In genomic region chr22:25900880-25901279, GRCh38 we compare ENCODE assay signal across 18 cellular contexts.
DNase-seq lines count a peak whose midpoint lies in the region; ATAC-seq, FAIRE-seq and TF ChIP-seq lines count a peak whose summit lies in the region.
"Had no signal": no experiment of that assay in that cellular context is flagged by ENCODE, and none has a peak within 500 bp of the region (broad histone marks: within the 10 kb centered on the region; RNA-seq: fewer than 3 reads in every experiment).

No MANE protein-coding gene starts in this region.

- ATAC-seq in HG03521 (IDR thresholded peaks at IDR 0.05; ENCODE audit: unreplicated experiment) (no peak), GM21529 (IDR thresholded peaks at IDR 0.05; ENCODE audit: unreplicated experiment) (no peak)
- ATAC-seq: esophagus mucosa had no signal

- no peaks in the 10 kb centered on the region for H3K9me3 Mint-ChIP-seq in neural crest cell
- H3K9me3 Mint-ChIP-seq: dendritic cell treated with granulocyte-macrophage colony-stimulating factor and Interleukin-4, amounts not matched to agents 40 ng/mL and 50 ng/mL, for 4 days had no signal

- H4K5ac ChIP-seq in H1 (ENCODE audit: insufficient read length, low read depth, low read length) = no peak overlapping the region

- POLR2A ChIA-PET in H1 (lab: Charles Lee; ENCODE audit: partially characterized antibody) = interaction anchor here (0.7 kb wide), 1 partner anchor 14 kb away, joined by 3 read pairs; no protein-coding TSS in a partner anchor

- H3K4me2 ChIP-seq in H1 (ENCODE audit: insufficient read depth in 1 of 2, low read depth in 2 of 2, low read length in 2 of 2) = no peak overlapping the region
- H3K4me2 ChIP-seq: hepatocyte had no signal

- no peak overlapping the region for H3K14ac ChIP-seq in H1 (ENCODE audit: insufficient read length)

- no peak overlapping the region for H3K27ac ChIP-seq in H1 (ENCODE audit: low read depth, low read length)
- H3K27ac ChIP-seq: hepatocyte, thoracic aorta had no signal

- no peaks in the 10 kb centered on the region for H3K79me1 ChIP-seq in H1 (ENCODE audit: low read depth, low read length)

- H2BK12ac ChIP-seq in H1 (ENCODE audit: low read depth, low read length) = no peak overlapping the region

- H3K4me3 ChIP-seq in H1 (ENCODE audit: extremely low read depth in 1 of 4, insufficient read depth in 2 of 4, low read depth in 3 of 4, low read length in 4 of 4) = no peak overlapping the region
- H3K4me3 ChIP-seq: hepatocyte, thoracic aorta had no signal

- CTCF ChIA-PET in H1 (lab: Charles Lee; ENCODE audit: partially characterized antibody) = interaction anchor here (0.6 to 1.3 kb wide), 9 partner anchors 9 to 271 kb away, joined by 3 to 5 read pairs (median 3); no protein-coding TSS in a partner anchor

- no peak overlapping the region for H3K4ac ChIP-seq in H1 (replicated peaks; ENCODE audit: insufficient read length, low read depth, low read length)

- no peaks in the 10 kb centered on the region for H3K27me3 ChIP-seq in H1 (replicated peaks in 1 of 4; ENCODE audit: control insufficient read depth in 3 of 4, extremely low read depth in 1 of 4, insufficient read depth in 3 of 4, low read length in 3 of 4)

- no peak for TF ChIP-seq EP300 in H1 (IDR thresholded peaks at IDR 0.05; ENCODE audit: borderline replicate concordance in 1 of 2, low read depth in 2 of 2, low read length in 2 of 2)

- H3K36me3 ChIP-seq in H1 (ENCODE audit: control insufficient read depth in 2 of 4, insufficient read depth in 4 of 4, low read length in 3 of 4) = no peaks in the 10 kb centered on the region

- in situ Hi-C loops in G401 (cut with HindIII; ENCODE audit: low sequenced_read_pairs) = loop anchor here (25.0 kb wide), 1 partner anchor 436 kb away; no protein-coding TSS in a partner anchor

- no peaks in the 10 kb centered on the region for H4K20me1 ChIP-seq in H1 (replicated peaks in 1 of 2; ENCODE audit: control insufficient read depth in 1 of 2, insufficient read depth in 2 of 2, low read length in 2 of 2)

- no peak for TF ChIP-seq POLR2A in H1 (IDR thresholded peaks at IDR 0.05; ENCODE audit: control extremely low read depth in 1 of 2, low read depth in 2 of 2, low read length in 2 of 2)

- H3K23me2 ChIP-seq in H1 (ENCODE audit: low read depth, low read length) = no peaks in the 10 kb centered on the region

- no peak for TF ChIP-seq RAD21 in H1 (IDR thresholded peaks at IDR 0.05 in 1 of 2, conservative IDR thresholded peaks at IDR 0.05 in 1 of 2; ENCODE audit: low read depth in 2 of 2, low read length in 2 of 2)

- H3K36me3 Mint-ChIP-seq in neural crest cell (ENCODE audit: low read depth) = no peaks in the 10 kb centered on the region

- DNase-seq in G401 (ENCODE audit: low spot score) (peak; percentile 47), LHCN-M2 (ENCODE audit: low read depth) (peak; percentile 27), H1 (ENCODE audit: low read depth in 1 of 2, low spot score in 2 of 2) (no peak), neural crest cell (ENCODE audit: low read depth, low spot score) (no peak), NK-92 (lab: John Stamatoyannopoulos, UW; ENCODE audit: unreplicated experiment) (no peak)
- no peak for DNase-seq in activated effector memory CD4-positive, alpha-beta T cell treated with anti-CD3 and anti-CD28 coated beads, Interleukin-2, amount 50 U/mL, for 16 hours
- DNase-seq: activated CD4-positive, alpha-beta T cell treated with anti-CD3 and anti-CD28 coated beads for 1 hour; activated naive CD4-positive, alpha-beta T cell; DMS53; KBM-7; NCI-H1436 treated with DMSO at 0.1 percent for 48 hours had no signal

- peak overlapping the region; percentile 20 for H3K27ac Mint-ChIP-seq in neural crest cell (ENCODE audit: unreplicated experiment)
- H3K27ac Mint-ChIP-seq: B cell; dendritic cell treated with granulocyte-macrophage colony-stimulating factor and Interleukin-4, amounts not matched to agents 40 ng/mL and 50 ng/mL, for 4 days had no signal

- H2BK15ac ChIP-seq in H1 (ENCODE audit: low read length) = no peak overlapping the region

- no peak overlapping the region for H3K18ac ChIP-seq in H1 (ENCODE audit: extremely low read depth, low read length)

- H3K79me2 ChIP-seq in H1 (ENCODE audit: control insufficient read depth in 1 of 2, insufficient read depth in 2 of 2, low read length in 2 of 2) = no peaks in the 10 kb centered on the region
- H3K79me2 ChIP-seq: hepatocyte had no signal

- H2AK5ac ChIP-seq in H1 (ENCODE audit: low read depth, low read length) = no peak overlapping the region

- H2BK20ac ChIP-seq in H1 (ENCODE audit: low read length) = no peak overlapping the region

- WGBS in H1 (ENCODE audit: extremely low coverage in 1 of 2, insufficient coverage in 1 of 2, insufficient read length in 1 of 2, insufficient replicate concordance in 2 of 2, low coverage in 1 of 2, low lambda C conversion rate in 2 of 2, missing lambda C conversion rate in 1 of 2), 2 experiments = 94% methylated on average over 4 of the region's 4 CpGs; no CpG with 5 or more reads in 1 of the 2 experiments

- H3K23ac ChIP-seq in H1 (ENCODE audit: insufficient read length) = no peak overlapping the region

- no peaks in the 10 kb centered on the region for H3K9me3 ChIP-seq in H1 (ENCODE audit: insufficient read depth in 2 of 2, low read depth in 1 of 2, low read length in 1 of 2)
- H3K9me3 ChIP-seq: thoracic aorta had no signal

- no peak overlapping the region for H2AFZ ChIP-seq in H1 (ENCODE audit: low read length)
- H2AFZ ChIP-seq: hepatocyte had no signal

- no peak overlapping the region for H3K4me3 Mint-ChIP-seq in neural crest cell
- H3K4me3 Mint-ChIP-seq: B cell; dendritic cell treated with granulocyte-macrophage colony-stimulating factor and Interleukin-4, amounts not matched to agents 40 ng/mL and 50 ng/mL, for 4 days had no signal

- no peak overlapping the region for H2BK120ac ChIP-seq in H1 (replicated peaks; ENCODE audit: low read depth, low read length)

- no peak overlapping the region for H4K91ac ChIP-seq in H1 (replicated peaks; ENCODE audit: insufficient read length, low read length)

- H3K56ac ChIP-seq in H1 (replicated peaks; ENCODE audit: insufficient read length, low read depth, low read length) = no peak overlapping the region

- H3K4me1 ChIP-seq in H1 (replicated peaks in 1 of 4; ENCODE audit: control insufficient read depth in 3 of 4, insufficient read depth in 4 of 4, low read length in 3 of 4) = 0 out of 7 replicates have a peak, but pooled peaks cover 0 to 4% (median 0%) of the 10 kb centered on the region in 4 experiments

- no peak overlapping the region for H4K8ac ChIP-seq in H1 (ENCODE audit: extremely low read depth, insufficient read depth, low read length)

- TF ChIP-seq CTCF in H1 (IDR thresholded peaks at IDR 0.05; ENCODE audit: control extremely low read depth in 1 of 3, insufficient read depth in 1 of 3, low read depth in 1 of 3, low read length in 3 of 3) (no peak), neural crest cell (conservative IDR thresholded peaks at IDR 0.05) (no peak)

- peak; percentile 69 for FAIRE-seq in H1 (lab: Jason Lieb, UNC)

- no peak overlapping the region for H2BK5ac ChIP-seq in H1 (ENCODE audit: low read depth, low read length)

- no peak overlapping the region for H3K9ac ChIP-seq in H1 (replicated peaks in 1 of 4; ENCODE audit: extremely low read depth in 1 of 4, low read depth in 3 of 4, low read length in 3 of 4)

- no peaks in the 10 kb centered on the region for H3K4me1 Mint-ChIP-seq in neural crest cell
- H3K4me1 Mint-ChIP-seq: B cell had no signal

- peaks cover 26% of the 10 kb centered on the region for H3K27me3 Mint-ChIP-seq in neural crest cell (ENCODE audit: low read depth)

TF ChIP-seq in H1, 55 proteins besides CTCF, POLR2A, EP300 and RAD21:
- TF ChIP-seq TAF7 (optimal IDR thresholded peaks at IDR 0.05; ENCODE audit: borderline replicate concordance, low read depth, low read length) = no peak
- no peak for TF ChIP-seq KDM1A (IDR thresholded peaks at IDR 0.05; ENCODE audit: borderline replicate concordance, low read length)
- TF ChIP-seq, protein P1, sequence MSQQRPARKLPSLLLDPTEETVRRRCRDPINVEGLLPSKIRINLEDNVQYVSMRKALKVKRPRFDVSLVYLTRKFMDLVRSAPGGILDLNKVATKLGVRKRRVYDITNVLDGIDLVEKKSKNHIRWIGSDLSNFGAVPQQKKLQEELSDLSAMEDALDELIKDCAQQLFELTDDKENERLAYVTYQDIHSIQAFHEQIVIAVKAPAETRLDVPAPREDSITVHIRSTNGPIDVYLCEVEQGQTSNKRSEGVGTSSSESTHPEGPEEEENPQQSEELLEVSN (IDR thresholded peaks at IDR 0.05) = no peak
- no peak for TF ChIP-seq NRF1 (IDR thresholded peaks at IDR 0.05; ENCODE audit: low read depth, low read length)
- no peak for TF ChIP-seq ATF2 (IDR thresholded peaks at IDR 0.05; ENCODE audit: low read length)
- 0 out of 2 replicates have a peak, but pooled peaks have one; percentile 31 for TF ChIP-seq SP1 (IDR thresholded peaks at IDR 0.05; ENCODE audit: low read depth, low read length)
- TF ChIP-seq BACH1 (IDR thresholded peaks at IDR 0.05; ENCODE audit: low read length) = no peak

Comparison
In these comparisons a context has a peak if more than half of its experiments do, and no peak if none do; other contexts are left out.
1. DNase-seq: peak in G401 (single experiment) and LHCN-M2 (single experiment); none in H1 (0 of 2), neural crest cell (single experiment), NK-92 (single experiment) and activated effector memory CD4-positive, alpha-beta T cell treated with anti-CD3 and anti-CD28 coated beads, Interleukin-2, amount 50 U/mL, for 16 hours (single experiment).